15 cellular contexts compared by ENCODE assay signal in genomic region chr19:35666251-35666913, GRCh38. TPM values are rescaled to one million over a fixed set of nuclear protein-coding genes. Genes with fewer than 3 reads are reported as not detected.
"Had no signal": no experiment of that assay in that cellular context is flagged by ENCODE, and none has a peak within 500 bp of the region (broad histone marks: within the 10 kb centered on the region; RNA-seq: fewer than 3 reads in every experiment).

Gene UPK1A, plus strand, starts transcription at chr19:35666517. Its CDS starts 296 bp downstream, at chr19:35666813.

- H3K9ac ChIP-seq: neural progenitor cell had no signal

- H3K9me3 ChIP-seq: body of pancreas, transverse colon had no signal

- H3K27me3 ChIP-seq: body of pancreas, transverse colon had no signal

- H3K4me3 Mint-ChIP-seq: activated naive CD4-positive, alpha-beta T cell treated with anti-CD3 and anti-CD28 coated beads for 36 hours; activated T-helper 1 cell treated with anti-CD3 and anti-CD28 coated beads, Interleukin-12 subunit alpha, Interleukin-12 subunit beta, Interleukin-2, Interleukin-4 antibody, amounts not matched to agents 30 ng/mL and 10 ng/mL and 1 ng/mL, durations not matched to agents 14 hours and 24 hours and 36 hours; memory B cell; neural progenitor cell; T-cell had no signal

- ATAC-seq: body of pancreas, left lobe of liver, T-cell had no signal

- H3K4me2 ChIP-seq: neural progenitor cell had no signal

- H2AFZ ChIP-seq: neural progenitor cell had no signal

- H3K4me1 Mint-ChIP-seq: neural progenitor cell had no signal

- FAIRE-seq: small intestine had no signal

- H3K27ac Mint-ChIP-seq: activated naive CD4-positive, alpha-beta T cell treated with anti-CD3 and anti-CD28 coated beads for 36 hours; activated T-helper 1 cell treated with anti-CD3 and anti-CD28 coated beads, Interleukin-12 subunit alpha, Interleukin-12 subunit beta, Interleukin-2, Interleukin-4 antibody, amounts not matched to agents 30 ng/mL and 10 ng/mL and 1 ng/mL, durations not matched to agents 14 hours and 24 hours and 36 hours; memory B cell; neural progenitor cell; T-cell had no signal

- DNase-seq: activated naive CD4-positive, alpha-beta T cell treated with anti-CD3 and anti-CD28 coated beads for 36 hours; amniotic stem cell; body of pancreas; small intestine; substantia nigra; T-cell; T1000; transverse colon had no signal

- H3K4me3 ChIP-seq: body of pancreas, neural progenitor cell, SK-N-MC, transverse colon had no signal

- H3K27ac ChIP-seq: body of pancreas, neural progenitor cell, SK-N-MC, transverse colon, VCaP had no signal

- H3K36me3 ChIP-seq: neural progenitor cell had no signal

- H3K4me1 ChIP-seq: body of pancreas, neural progenitor cell had no signal

- H3K9me3 Mint-ChIP-seq: activated naive CD4-positive, alpha-beta T cell treated with anti-CD3 and anti-CD28 coated beads for 36 hours; activated T-helper 1 cell treated with anti-CD3 and anti-CD28 coated beads, Interleukin-12 subunit alpha, Interleukin-12 subunit beta, Interleukin-2, Interleukin-4 antibody, amounts not matched to agents 30 ng/mL and 10 ng/mL and 1 ng/mL, durations not matched to agents 14 hours and 24 hours and 36 hours; memory B cell; neural progenitor cell; T-cell had no signal

RNA-seq across cellular contexts. Expression of gene UPK1A, which starts in this region (rescaled TPM):
- total RNA-seq: body of pancreas, epithelial cell of proximal tubule, left lobe of liver, transverse colon had no signal
- polyA plus RNA-seq: small intestine had no signal
